ENCODE assay signal across 8 cellular contexts in the genomic region with DNA sequence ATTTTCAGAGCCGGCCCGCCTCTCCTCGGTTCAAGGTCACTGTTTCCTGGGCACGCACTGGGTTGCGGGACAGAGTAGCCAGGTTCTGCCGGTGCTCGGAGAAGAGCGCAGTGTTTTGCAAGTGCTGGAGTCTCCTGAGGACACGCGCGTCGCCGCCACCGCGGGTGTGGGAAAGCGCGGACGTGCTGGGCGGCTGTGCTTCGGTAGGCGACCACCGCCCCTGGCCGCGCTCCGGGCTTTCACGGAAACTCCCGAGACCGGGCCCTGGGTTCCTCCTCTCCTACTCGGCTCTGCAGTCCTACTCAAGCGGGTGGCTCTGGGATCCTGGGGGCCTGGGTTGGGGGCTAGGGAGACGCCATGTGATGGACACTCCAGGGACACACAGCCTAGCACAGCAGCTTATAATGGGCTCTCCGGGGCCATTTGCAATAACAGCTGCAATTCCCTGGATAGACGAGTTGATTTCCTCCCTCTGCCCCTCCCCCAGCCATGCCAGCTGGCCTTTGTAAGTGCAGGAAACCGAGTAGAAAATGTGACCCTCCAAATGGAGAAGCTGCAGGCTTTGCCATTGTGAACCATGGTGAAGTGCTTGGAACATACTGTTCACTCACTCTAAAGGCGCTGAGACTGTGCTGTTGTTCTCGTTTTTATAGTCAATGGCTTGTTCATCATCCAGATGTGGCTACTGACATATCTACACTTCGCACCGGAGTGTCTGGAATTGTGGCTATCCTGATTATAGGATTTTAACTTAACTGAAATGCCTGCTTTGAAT. TPM values are rescaled to one million over a fixed set of nuclear protein-coding genes. Genes with fewer than 3 reads are reported as not detected.
DNase-seq lines count a peak whose midpoint lies in the region; FAIRE-seq and TF ChIP-seq lines count a peak whose summit lies in the region.

No MANE protein-coding gene starts in this region.

- no peaks in the 10 kb centered on the region for H3K9me3 ChIP-seq in right atrium auricular region

- no peak for FAIRE-seq in GM12891 (lab: Jason Lieb, UNC)

- H3K4me3 ChIP-seq in right atrium auricular region = peak overlapping the region; percentile 88 to 89

- H3K27ac ChIP-seq in right atrium auricular region = peak overlapping the region; percentile 94 to 95

- peak; percentile 28 for DNase-seq in stimulated activated CD4-positive, alpha-beta T cell treated with anti-CD3 and anti-CD28 coated beads, Interleukin-15, amount 100 ng/mL, for 24 hours
- no peak for DNase-seq in stimulated activated CD4-positive, alpha-beta T cell treated with anti-CD3 and anti-CD28 coated beads, Interleukin-12 subunit alpha, Interleukin-12 subunit beta, amount 100 ng/mL, for 4 hours
- DNase-seq in activated T-cell treated with anti-CD3 and anti-CD28 coated beads for 48 hours (ENCODE audit: low read depth) (peak; percentile 4), right atrium auricular region (ENCODE audit: low spot score) (no peak), posterior vena cava (ENCODE audit: low spot score) (peak; percentile 84), NCI-H526 (lab: John Stamatoyannopoulos, UW) (no peak), iPS-NIHi11 (ENCODE audit: low spot score) (no peak), GM12891 (ENCODE audit: insufficient read length, low spot score) (no peak)

- H3K4me1 ChIP-seq in right atrium auricular region = peaks cover 0 to 24% of the 10 kb centered on the region in 2 donors

- no peaks in the 10 kb centered on the region for H3K27me3 ChIP-seq in right atrium auricular region

- no peaks in the 10 kb centered on the region for H3K36me3 ChIP-seq in right atrium auricular region

- no peak for TF ChIP-seq CTCF in right atrium auricular region (IDR thresholded peaks at IDR 0.05)

- intact Hi-C loops in posterior vena cava (cut with DNase I) = no loop called here

- TF ChIP-seq POLR2A in GM12891 (IDR thresholded peaks at IDR 0.05; ENCODE audit: low read depth, low read length) = no peak

TF ChIP-seq in GM12891, 5 proteins besides CTCF, POLR2A, EP300 and RAD21:
- TF ChIP-seq TAF1 (IDR thresholded peaks at IDR 0.05; ENCODE audit: low read depth, low read length) = no peak
- no peak for TF ChIP-seq PAX5 (IDR thresholded peaks at IDR 0.05; ENCODE audit: insufficient read depth, low read length, severe bottlenecking)
- no peak for TF ChIP-seq SPI1 (IDR thresholded peaks at IDR 0.05; ENCODE audit: low read depth, low read length)
- TF ChIP-seq POLR2AphosphoS5 (IDR thresholded peaks at IDR 0.05; ENCODE audit: low read depth, low read length) = no peak
- no peak for TF ChIP-seq POU2F2 (IDR thresholded peaks at IDR 0.05; ENCODE audit: low read depth, low read length)

RNA-seq across cellular contexts. Expression of gene FRAT1, which starts 2.1 kb away (rescaled TPM):
- total RNA-seq in right atrium auricular region = 1 to 10 TPM; 3.1 to 3.3 TPM
- 1 to 10 TPM; 2.1 to 4.2 TPM for total RNA-seq in posterior vena cava
- polyA plus RNA-seq in GM12891 (2012; ENCODE audit: low read depth, missing spikeins) = 0.12 TPM

RNA-seq across cellular contexts. Expression of gene FRAT2, which starts 13.3 kb away (rescaled TPM):
- 1 to 10 TPM; 5.9 to 8.7 TPM for total RNA-seq in right atrium auricular region
- 1 to 10 TPM; 4.3 to 6.8 TPM for total RNA-seq in posterior vena cava
- polyA plus RNA-seq in GM12891 (2012; ENCODE audit: low read depth, missing spikeins) = 1.2 TPM

RNA-seq across cellular contexts. Expression of gene ARHGAP19, which starts 28.8 kb away (rescaled TPM):
- total RNA-seq in right atrium auricular region (1 to 10 TPM; 3.9 to 5.0 TPM), posterior vena cava (1 to 10 TPM; 6.8 to 7.6 TPM)
- 15.2 TPM for polyA plus RNA-seq in GM12891 (2012; ENCODE audit: low read depth, missing spikeins)

Comparison
In these comparisons a context has a peak if more than half of its experiments do, and no peak if none do; other contexts are left out.
1. DNase-seq: peak in stimulated activated CD4-positive, alpha-beta T cell treated with anti-CD3 and anti-CD28 coated beads, Interleukin-15, amount 100 ng/mL, for 24 hours (single experiment), activated T-cell treated with anti-CD3 and anti-CD28 coated beads for 48 hours (single experiment) and posterior vena cava (single experiment); none in stimulated activated CD4-positive, alpha-beta T cell treated with anti-CD3 and anti-CD28 coated beads, Interleukin-12 subunit alpha, Interleukin-12 subunit beta, amount 100 ng/mL, for 4 hours (single experiment), right atrium auricular region (single experiment), NCI-H526 (0 of 2), iPS-NIHi11 (single experiment) and GM12891 (single experiment).